Comparison of ENCODE assay signal across 1 cellular context in the genomic region with DNA sequence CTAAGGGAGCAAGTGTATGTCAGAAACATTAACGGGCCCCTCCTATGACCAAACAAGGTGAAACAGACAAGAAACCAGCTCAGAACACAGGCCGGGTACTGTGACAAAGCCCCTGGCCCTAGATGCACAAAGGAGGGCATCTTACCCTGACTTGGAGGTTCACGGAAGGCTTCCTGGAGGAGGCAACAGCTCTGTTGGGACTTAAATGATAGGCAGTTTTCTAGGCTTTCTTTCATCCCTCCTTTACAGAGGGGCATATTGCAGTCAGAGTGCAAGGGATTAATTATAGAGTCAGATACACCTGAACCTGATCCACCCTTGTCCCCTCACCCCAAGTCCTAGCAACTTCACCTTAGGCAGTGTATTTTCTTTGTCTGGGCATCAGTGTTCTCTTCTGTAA.
TF ChIP-seq lines count a peak whose summit lies in the region.

No MANE protein-coding gene starts in this region.

TF ChIP-seq in WTC11, 78 proteins besides CTCF, POLR2A, EP300 and RAD21 (continued from another document):
- TF ChIP-seq, protein P1, sequence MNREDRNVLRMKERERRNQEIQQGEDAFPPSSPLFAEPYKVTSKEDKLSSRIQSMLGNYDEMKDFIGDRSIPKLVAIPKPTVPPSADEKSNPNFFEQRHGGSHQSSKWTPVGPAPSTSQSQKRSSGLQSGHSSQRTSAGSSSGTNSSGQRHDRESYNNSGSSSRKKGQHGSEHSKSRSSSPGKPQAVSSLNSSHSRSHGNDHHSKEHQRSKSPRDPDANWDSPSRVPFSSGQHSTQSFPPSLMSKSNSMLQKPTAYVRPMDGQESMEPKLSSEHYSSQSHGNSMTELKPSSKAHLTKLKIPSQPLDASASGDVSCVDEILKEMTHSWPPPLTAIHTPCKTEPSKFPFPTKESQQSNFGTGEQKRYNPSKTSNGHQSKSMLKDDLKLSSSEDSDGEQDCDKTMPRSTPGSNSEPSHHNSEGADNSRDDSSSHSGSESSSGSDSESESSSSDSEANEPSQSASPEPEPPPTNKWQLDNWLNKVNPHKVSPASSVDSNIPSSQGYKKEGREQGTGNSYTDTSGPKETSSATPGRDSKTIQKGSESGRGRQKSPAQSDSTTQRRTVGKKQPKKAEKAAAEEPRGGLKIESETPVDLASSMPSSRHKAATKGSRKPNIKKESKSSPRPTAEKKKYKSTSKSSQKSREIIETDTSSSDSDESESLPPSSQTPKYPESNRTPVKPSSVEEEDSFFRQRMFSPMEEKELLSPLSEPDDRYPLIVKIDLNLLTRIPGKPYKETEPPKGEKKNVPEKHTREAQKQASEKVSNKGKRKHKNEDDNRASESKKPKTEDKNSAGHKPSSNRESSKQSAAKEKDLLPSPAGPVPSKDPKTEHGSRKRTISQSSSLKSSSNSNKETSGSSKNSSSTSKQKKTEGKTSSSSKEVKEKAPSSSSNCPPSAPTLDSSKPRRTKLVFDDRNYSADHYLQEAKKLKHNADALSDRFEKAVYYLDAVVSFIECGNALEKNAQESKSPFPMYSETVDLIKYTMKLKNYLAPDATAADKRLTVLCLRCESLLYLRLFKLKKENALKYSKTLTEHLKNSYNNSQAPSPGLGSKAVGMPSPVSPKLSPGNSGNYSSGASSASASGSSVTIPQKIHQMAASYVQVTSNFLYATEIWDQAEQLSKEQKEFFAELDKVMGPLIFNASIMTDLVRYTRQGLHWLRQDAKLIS (CRISPR knock-in tag; IDR thresholded peaks at IDR 0.05; ENCODE audit: borderline replicate concordance), result no peak
- TF ChIP-seq, protein P2, sequence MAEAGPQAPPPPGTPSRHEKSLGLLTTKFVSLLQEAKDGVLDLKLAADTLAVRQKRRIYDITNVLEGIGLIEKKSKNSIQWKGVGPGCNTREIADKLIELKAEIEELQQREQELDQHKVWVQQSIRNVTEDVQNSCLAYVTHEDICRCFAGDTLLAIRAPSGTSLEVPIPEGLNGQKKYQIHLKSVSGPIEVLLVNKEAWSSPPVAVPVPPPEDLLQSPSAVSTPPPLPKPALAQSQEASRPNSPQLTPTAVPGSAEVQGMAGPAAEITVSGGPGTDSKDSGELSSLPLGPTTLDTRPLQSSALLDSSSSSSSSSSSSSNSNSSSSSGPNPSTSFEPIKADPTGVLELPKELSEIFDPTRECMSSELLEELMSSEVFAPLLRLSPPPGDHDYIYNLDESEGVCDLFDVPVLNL (CRISPR knock-in tag; IDR thresholded peaks at IDR 0.05; ENCODE audit: borderline replicate concordance, low read depth), result no peak
- TF ChIP-seq E2F5 (CRISPR knock-in tag; IDR thresholded peaks at IDR 0.05) (no peak), ZBTB43 (CRISPR knock-in tag; IDR thresholded peaks at IDR 0.05) (no peak), TP53 (CRISPR knock-in tag; IDR thresholded peaks at IDR 0.05) (no peak), NR3C1 (CRISPR knock-in tag; conservative IDR thresholded peaks at IDR 0.05; ENCODE audit: low read depth) (no peak), SMAD4 (CRISPR knock-in tag; IDR thresholded peaks at IDR 0.05) (no peak), TCF7 (CRISPR knock-in tag; IDR thresholded peaks at IDR 0.05; ENCODE audit: low read depth) (no peak), CBFB (CRISPR knock-in tag; IDR thresholded peaks at IDR 0.05; ENCODE audit: low read depth) (no peak)
- TF ChIP-seq, protein P3, sequence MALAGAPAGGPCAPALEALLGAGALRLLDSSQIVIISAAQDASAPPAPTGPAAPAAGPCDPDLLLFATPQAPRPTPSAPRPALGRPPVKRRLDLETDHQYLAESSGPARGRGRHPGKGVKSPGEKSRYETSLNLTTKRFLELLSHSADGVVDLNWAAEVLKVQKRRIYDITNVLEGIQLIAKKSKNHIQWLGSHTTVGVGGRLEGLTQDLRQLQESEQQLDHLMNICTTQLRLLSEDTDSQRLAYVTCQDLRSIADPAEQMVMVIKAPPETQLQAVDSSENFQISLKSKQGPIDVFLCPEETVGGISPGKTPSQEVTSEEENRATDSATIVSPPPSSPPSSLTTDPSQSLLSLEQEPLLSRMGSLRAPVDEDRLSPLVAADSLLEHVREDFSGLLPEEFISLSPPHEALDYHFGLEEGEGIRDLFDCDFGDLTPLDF (CRISPR knock-in tag; IDR thresholded peaks at IDR 0.05), result no peak
- TF ChIP-seq, protein P4, sequence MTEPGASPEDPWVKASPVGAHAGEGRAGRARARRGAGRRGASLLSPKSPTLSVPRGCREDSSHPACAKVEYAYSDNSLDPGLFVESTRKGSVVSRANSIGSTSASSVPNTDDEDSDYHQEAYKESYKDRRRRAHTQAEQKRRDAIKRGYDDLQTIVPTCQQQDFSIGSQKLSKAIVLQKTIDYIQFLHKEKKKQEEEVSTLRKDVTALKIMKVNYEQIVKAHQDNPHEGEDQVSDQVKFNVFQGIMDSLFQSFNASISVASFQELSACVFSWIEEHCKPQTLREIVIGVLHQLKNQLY (CRISPR knock-in tag; IDR thresholded peaks at IDR 0.05), result no peak
- TF ChIP-seq, protein P5, sequence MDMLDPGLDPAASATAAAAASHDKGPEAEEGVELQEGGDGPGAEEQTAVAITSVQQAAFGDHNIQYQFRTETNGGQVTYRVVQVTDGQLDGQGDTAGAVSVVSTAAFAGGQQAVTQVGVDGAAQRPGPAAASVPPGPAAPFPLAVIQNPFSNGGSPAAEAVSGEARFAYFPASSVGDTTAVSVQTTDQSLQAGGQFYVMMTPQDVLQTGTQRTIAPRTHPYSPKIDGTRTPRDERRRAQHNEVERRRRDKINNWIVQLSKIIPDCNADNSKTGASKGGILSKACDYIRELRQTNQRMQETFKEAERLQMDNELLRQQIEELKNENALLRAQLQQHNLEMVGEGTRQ (CRISPR knock-in tag; IDR thresholded peaks at IDR 0.05), result no peak
TF ChIP-seq in WTC11: peak in this region for 0.
